1 cellular context compared by ENCODE assay signal in the genomic region with DNA sequence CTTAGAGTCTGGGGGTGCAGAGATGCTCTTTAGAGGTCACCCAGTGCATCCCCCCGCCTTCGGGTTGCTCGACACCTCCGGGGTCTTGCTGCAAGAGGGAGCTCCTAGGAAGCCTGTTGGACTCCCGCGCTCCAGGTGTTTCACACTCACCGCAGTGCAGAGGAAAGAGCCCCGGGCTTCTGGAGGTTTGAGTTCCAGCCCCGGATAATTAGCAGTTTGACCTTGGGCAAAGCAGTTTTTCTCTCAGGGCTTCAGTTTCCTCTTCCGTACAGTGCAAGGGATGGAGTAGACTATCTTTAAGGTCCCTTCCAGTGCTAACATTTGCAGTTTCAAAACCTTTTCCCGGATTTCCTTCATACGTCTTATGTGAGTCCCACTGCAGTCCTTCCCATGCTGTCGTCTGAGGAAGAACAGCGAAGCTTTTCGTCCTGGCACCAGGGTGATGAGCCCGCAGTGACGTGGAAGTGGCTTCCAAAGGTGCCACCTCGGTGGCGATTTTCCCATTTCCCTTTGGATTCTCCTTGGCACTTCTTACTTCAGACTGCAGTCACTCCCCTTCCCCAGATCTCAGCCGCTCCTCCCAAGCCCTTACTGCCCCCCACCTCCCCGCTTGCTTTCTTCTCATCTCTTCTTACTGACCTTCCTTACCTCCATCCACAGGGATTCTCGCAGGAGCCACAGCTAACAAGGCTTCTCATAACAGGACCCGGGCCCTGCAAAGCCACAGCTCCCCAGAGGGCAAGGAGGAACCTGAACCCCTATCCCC.
A peak's percentile ranks its signal among the peaks of the same experiment; 100 is the strongest.
TF ChIP-seq lines count a peak whose summit lies in the region.

No MANE protein-coding gene starts in this region.

TF ChIP-seq in GM12878, 131 proteins besides CTCF, POLR2A, EP300 and RAD21:
- no peak for TF ChIP-seq CHD1 (IDR thresholded peaks at IDR 0.05; ENCODE audit: low read depth, low read length)
- TF ChIP-seq SIX5 (IDR thresholded peaks at IDR 0.05; ENCODE audit: low read depth, low read length, severe bottlenecking): no peak
- TF ChIP-seq SIN3A (IDR thresholded peaks at IDR 0.05; ENCODE audit: low read depth, low read length): no peak
- 0 out of 4 replicates have a peak, but pooled peaks of 1 of the 2 experiments have one; percentile 20 for TF ChIP-seq IKZF2 (IDR thresholded peaks at IDR 0.05)
- TF ChIP-seq PML (IDR thresholded peaks at IDR 0.05; ENCODE audit: low read length): 0 out of 2 replicates have a peak, but pooled peaks have one; percentile 0
